Comparison of ENCODE assay signal across 19 cellular contexts in the genomic region with DNA sequence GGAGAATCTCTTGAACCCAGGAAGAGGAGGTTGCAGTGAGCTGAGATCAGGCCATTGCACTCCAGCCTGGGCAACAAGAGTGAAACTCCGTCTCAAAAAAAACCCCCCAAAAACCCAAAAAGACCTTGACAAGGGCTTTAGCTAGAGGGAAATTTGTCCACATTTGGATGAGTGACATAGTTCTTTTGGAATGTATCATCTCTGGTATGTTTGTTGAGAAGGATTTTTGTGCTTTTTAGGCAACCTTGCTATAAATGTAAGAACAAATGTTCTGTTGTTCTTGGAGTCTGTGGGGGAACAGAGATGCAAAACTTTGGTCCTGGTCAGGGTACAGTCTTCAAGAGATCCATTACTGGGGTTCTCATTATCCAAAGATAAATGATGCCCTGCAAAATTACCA. TPM values are rescaled to one million over a fixed set of nuclear protein-coding genes. Genes with fewer than 3 reads are reported as not detected.
"Had no signal": no experiment of that assay in that cellular context is flagged by ENCODE, and none has a peak within 500 bp of the region (broad histone marks: within the 10 kb centered on the region; RNA-seq: fewer than 3 reads in every experiment).

No MANE protein-coding gene starts in this region.

- H3K27me3 ChIP-seq: gastrocnemius medialis, transverse colon had no signal

- H3K4me3 ChIP-seq: gastrocnemius medialis, heart left ventricle, lower lobe of right lung, psoas muscle, transverse colon had no signal

- H3K9me3 ChIP-seq: gastrocnemius medialis, heart left ventricle, lower lobe of right lung, psoas muscle, transverse colon had no signal

- H3K36me3 ChIP-seq: gastrocnemius medialis, heart left ventricle, lower lobe of right lung, transverse colon had no signal

- H3K4me1 ChIP-seq: gastrocnemius medialis, heart left ventricle, lower lobe of right lung, psoas muscle, transverse colon had no signal

- H3K27ac ChIP-seq: gastrocnemius medialis, heart left ventricle, lower lobe of right lung, psoas muscle, transverse colon had no signal

- DNase-seq: activated CD4-positive, alpha-beta memory T cell treated with anti-CD3 and anti-CD28 coated beads, Interleukin-2, amount 10 ng/mL, durations not matched to agents 7 days and 5 days; activated CD4-positive, alpha-beta T cell treated with anti-CD3 and anti-CD28 coated beads for 36 hours; activated effector memory CD4-positive, alpha-beta T cell treated with Interleukin-2 at 50 U/mL for 16 hours; activated T-cell treated with anti-CD3 and anti-CD28 coated beads, Interleukin-2, amount 50 U/mL, for 4 hours; central memory CD4-positive, alpha-beta T cell; dermis blood vessel endothelial cell; effector memory CD8-positive, alpha-beta T cell; gastrocnemius medialis; heart left ventricle; left colon; lower lobe of right lung; psoas muscle; stimulated activated CD4-positive, alpha-beta T cell treated with anti-CD3 and anti-CD28 coated beads, Interleukin-4, amount 100 ng/mL, for 1 hour; stimulated activated naive B cell treated with anti-CD40 and anti-IgM and Interleukin-4, amounts not matched to agents 10 μg/mL and 1 μg/mL and 100 μg/mL, for 72 hours; T-helper 17 cell; transverse colon had no signal

RNA-seq across cellular contexts. Expression of a gene that starts 28.9 kb away (rescaled TPM):
- total RNA-seq: activated CD4-positive, alpha-beta T cell treated with anti-CD3 and anti-CD28 coated beads for 36 hours; fibroblast of lung; psoas muscle had no signal

RNA-seq across cellular contexts. Expression of a gene that starts 50.8 kb away (rescaled TPM):
- total RNA-seq: activated CD4-positive, alpha-beta T cell treated with anti-CD3 and anti-CD28 coated beads for 36 hours; dermis blood vessel endothelial cell; fibroblast of lung; heart left ventricle; osteocyte; psoas muscle had no signal
- polyA plus RNA-seq: fibroblast of lung, heart left ventricle, neural cell, psoas muscle had no signal
